8 cellular contexts compared by ENCODE assay signal in the genomic region with DNA sequence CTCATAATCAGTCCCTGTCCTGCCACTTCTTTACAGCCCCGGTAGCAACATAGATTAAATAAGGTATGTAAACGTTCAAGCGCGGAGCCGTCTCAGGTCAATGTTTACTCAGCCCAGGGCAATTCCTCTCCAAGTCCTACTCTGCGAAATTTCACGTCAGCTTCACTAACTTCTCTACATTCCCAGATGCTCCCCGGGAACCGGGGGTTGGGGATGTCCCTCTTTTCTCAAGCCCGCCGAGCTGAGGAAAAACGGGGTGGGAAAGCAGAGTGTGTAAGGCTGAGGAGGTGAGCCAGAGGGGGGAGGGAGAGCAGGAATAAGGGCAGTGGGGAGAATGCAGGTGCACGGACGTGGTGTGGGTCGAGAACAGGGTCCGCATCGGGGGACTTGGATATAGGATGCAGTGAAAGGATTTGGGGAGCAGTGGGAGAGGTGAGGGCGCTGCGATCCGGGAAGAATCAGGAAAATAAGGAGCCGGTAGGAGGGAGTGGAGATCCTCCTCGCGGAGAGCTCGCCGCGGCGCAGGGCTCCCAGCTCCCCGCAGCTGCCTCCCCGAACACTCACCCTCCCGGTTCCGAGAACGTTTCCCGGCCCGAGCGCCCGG. TPM values are rescaled to one million over a fixed set of nuclear protein-coding genes. Genes with fewer than 3 reads are reported as not detected.
A peak's percentile ranks its signal among the peaks of the same experiment; 100 is the strongest.
DNase-seq lines count a peak whose midpoint lies in the region; TF ChIP-seq lines count a peak whose summit lies in the region.

No MANE protein-coding gene starts in this region.

- H3K4me1 ChIP-seq in GM23248 (ENCODE audit: insufficient read depth) (peaks cover 15% of the 10 kb centered on the region), SK-N-SH (ENCODE audit: control insufficient read depth in 1 of 2, insufficient read depth in 2 of 2, low read depth in 1 of 2, low read length in 1 of 2) (peaks cover 8 to 20% of the 10 kb centered on the region in 2 experiments; a peak in 3 of 4 replicates), ectodermal cell (ENCODE audit: control insufficient read depth, insufficient read depth, low read length) (peaks cover 12% of the 10 kb centered on the region), mononuclear cell (ENCODE audit: insufficient read depth, low read length) (peaks cover 38% of the 10 kb centered on the region), urinary bladder (ENCODE audit: insufficient read depth) (no peaks in the 10 kb centered on the region)

- no peaks in the 10 kb centered on the region for H3K27me3 ChIP-seq in GM23248 (replicated peaks; ENCODE audit: insufficient read depth)
- no peaks in the 10 kb centered on the region for H3K27me3 ChIP-seq in SK-N-SH (ENCODE audit: insufficient read depth)
- peaks cover 52% of the 10 kb centered on the region for H3K27me3 ChIP-seq in ectodermal cell (ENCODE audit: control insufficient read depth, insufficient read depth, low read length, poor library complexity, severe bottlenecking)
- H3K27me3 ChIP-seq in mononuclear cell (ENCODE audit: insufficient read depth, low read length): no peaks in the 10 kb centered on the region

- CTCF ChIA-PET in SK-N-SH (lab: Yijun Ruan, JAX): interaction anchor here (1.1 to 2.1 kb wide), 8 partner anchors 23 to 391 kb away, joined by 3 to 9 read pairs (median 4); partner anchors contain the start of gene DYNLRB1

- peak overlapping the region; percentile 87 for H3K27ac ChIP-seq in 22Rv1
- H3K27ac ChIP-seq in GM23248: peak overlapping the region; percentile 95
- H3K27ac ChIP-seq in SK-N-SH (ENCODE audit: low read depth in 2 of 2, low read length in 1 of 2): peak overlapping the region; percentile 83 to 86; a peak in 3 of 4 replicates
- peak overlapping the region; percentile 98 for H3K27ac ChIP-seq in ectodermal cell (ENCODE audit: insufficient read depth, low read depth, low read length, poor library complexity, severe bottlenecking)
- peak overlapping the region; percentile 66 for H3K27ac ChIP-seq in urinary bladder (ENCODE audit: low read depth)

- TF ChIP-seq CTCF in 22Rv1 (IDR thresholded peaks at IDR 0.05): no peak
- 0 out of 2 replicates have a peak, but pooled peaks have one; percentile 7 for TF ChIP-seq CTCF in SK-N-SH (IDR thresholded peaks at IDR 0.05)
- TF ChIP-seq CTCF in GM10266 (IDR thresholded peaks at IDR 0.05; ENCODE audit: control insufficient read depth, insufficient read depth, low read depth, missing control alignments): no peak

- no peak for TF ChIP-seq RAD21 in SK-N-SH (IDR thresholded peaks at IDR 0.05; ENCODE audit: low read length)

- no peaks in the 10 kb centered on the region for H3K36me3 ChIP-seq in GM23248 (ENCODE audit: low read depth)
- peaks cover 0 to 4% of the 10 kb centered on the region in 2 experiments for H3K36me3 ChIP-seq in SK-N-SH (replicated peaks in 1 of 2; ENCODE audit: control insufficient read depth in 1 of 2, insufficient read depth in 2 of 2, low read length in 1 of 2)
- H3K36me3 ChIP-seq in ectodermal cell (ENCODE audit: control insufficient read depth, insufficient read depth, low read length): no peaks in the 10 kb centered on the region
- H3K36me3 ChIP-seq in urinary bladder (ENCODE audit: insufficient read depth): no peaks in the 10 kb centered on the region

- H3K4me2 ChIP-seq in GM23248 (ENCODE audit: unreplicated experiment) (peak overlapping the region; percentile 94), SK-N-SH (peak overlapping the region; percentile 89)

- H3K9ac ChIP-seq in GM23248: peak overlapping the region; percentile 100
- H3K9ac ChIP-seq in SK-N-SH: peak overlapping the region; percentile 98

- H3K9me2 ChIP-seq in GM23248 (ENCODE audit: insufficient read depth): no peaks in the 10 kb centered on the region
- no peaks in the 10 kb centered on the region for H3K9me2 ChIP-seq in SK-N-SH

- in situ Hi-C loops in GM23248 (cut with MboI): loop anchor here (25.0 kb wide), 1 partner anchor 391 kb away; the partner anchor contains the start of gene AHCY

- H3F3A ChIP-seq in GM23248 (ENCODE audit: insufficient read depth) (peaks cover 9% of the 10 kb centered on the region; the same call in 1 of the 2 replicates), SK-N-SH (replicated peaks; ENCODE audit: insufficient read depth) (peaks cover 17% of the 10 kb centered on the region)

- H3K4me3 ChIP-seq in GM23248: peak overlapping the region; percentile 88
- H3K4me3 ChIP-seq in SK-N-SH (ENCODE audit: low read depth in 2 of 2, low read length in 1 of 2): peak overlapping the region; percentile 84 to 92
- H3K4me3 ChIP-seq in ectodermal cell (ENCODE audit: insufficient read depth, low read depth, low read length): peak overlapping the region; percentile 81
- H3K4me3 ChIP-seq in mononuclear cell (ENCODE audit: low read length): peak overlapping the region; percentile 63
- H3K4me3 ChIP-seq in urinary bladder (ENCODE audit: low read depth, low read length): peak overlapping the region; percentile 83

- DNase-seq in GM23248 (peak; percentile 58), SK-N-SH (peak; percentile 60), GM19238 (ENCODE audit: insufficient read length, low spot score) (no peak), GM10266 (ENCODE audit: extremely low spot score) (no peak)

- H3K9me3 ChIP-seq in GM23248 (ENCODE audit: low read depth) (no peaks in the 10 kb centered on the region), SK-N-SH (no peaks in the 10 kb centered on the region), ectodermal cell (ENCODE audit: control insufficient read depth, low read length) (no peaks in the 10 kb centered on the region), mononuclear cell (ENCODE audit: low read depth, low read length) (no peaks in the 10 kb centered on the region)

- H4K20me1 ChIP-seq in GM23248 (ENCODE audit: insufficient read depth) (no peaks in the 10 kb centered on the region), SK-N-SH (ENCODE audit: insufficient read depth) (no peaks in the 10 kb centered on the region)

- POLR2A ChIA-PET in SK-N-SH (lab: Yijun Ruan, JAX): interaction anchor here (0.6 to 1.6 kb wide), 7 partner anchors 10 to 1357 kb away, joined by 3 to 14 read pairs (median 4); partner anchors contain the start of genes MAP1LC3A and PIGU

- 4 to 10% methylated on average over 19 to 36 of the region's 36 CpGs for WGBS in GM23248 (ENCODE audit: low coverage in 1 of 2, low lambda C conversion rate in 2 of 2, missing lambda C conversion rate in 2 of 2), 2 experiments
- WGBS in SK-N-SH (ENCODE audit: low lambda C conversion rate): 2% methylated on average over 29 of the region's 36 CpGs
- WGBS in ectodermal cell, 2 experiments: 2 to 3% methylated on average over 32 to 36 of the region's 36 CpGs
- WGBS in urinary bladder: under 1% methylated on average over 36 of the region's 36 CpGs

- H2AFZ ChIP-seq in GM23248 (peak overlapping the region; percentile 88), SK-N-SH (ENCODE audit: low read depth) (peak overlapping the region; percentile 89)

- H3K79me2 ChIP-seq in GM23248 (ENCODE audit: insufficient read depth) (no peaks in the 10 kb centered on the region), SK-N-SH (ENCODE audit: insufficient read depth) (no peaks in the 10 kb centered on the region)

- TF ChIP-seq EP300 in SK-N-SH (IDR thresholded peaks at IDR 0.05; ENCODE audit: borderline replicate concordance in 1 of 2, low read depth in 1 of 2, low read length in 1 of 2): no peak

TF ChIP-seq in SK-N-SH, 30 proteins besides CTCF, POLR2A, EP300 and RAD21:
- no peak; the same call in 1 of the 2 replicates for TF ChIP-seq MAX (IDR thresholded peaks at IDR 0.05; ENCODE audit: low read depth)
- TF ChIP-seq GABPA (IDR thresholded peaks at IDR 0.05; ENCODE audit: low read depth): no peak
- TF ChIP-seq, protein P1, sequence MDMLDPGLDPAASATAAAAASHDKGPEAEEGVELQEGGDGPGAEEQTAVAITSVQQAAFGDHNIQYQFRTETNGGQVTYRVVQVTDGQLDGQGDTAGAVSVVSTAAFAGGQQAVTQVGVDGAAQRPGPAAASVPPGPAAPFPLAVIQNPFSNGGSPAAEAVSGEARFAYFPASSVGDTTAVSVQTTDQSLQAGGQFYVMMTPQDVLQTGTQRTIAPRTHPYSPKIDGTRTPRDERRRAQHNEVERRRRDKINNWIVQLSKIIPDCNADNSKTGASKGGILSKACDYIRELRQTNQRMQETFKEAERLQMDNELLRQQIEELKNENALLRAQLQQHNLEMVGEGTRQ (IDR thresholded peaks at IDR 0.05; ENCODE audit: borderline replicate concordance, low read depth, low read length): no peak
TF ChIP-seq in SK-N-SH: peak in this region for 0.

RNA-seq across cellular contexts. Expression of gene TP53INP2, which starts 0.5 kb away (rescaled TPM):
- 2.4 and 3.9 TPM in 2 replicates for total RNA-seq in GM23248 (2014; rRNA removed; shearing (Covaris generic))
- 4.4 and 4.9 TPM in 2 replicates for polyA plus RNA-seq in GM23248 (2016; fragmentation: Nextera tagmentation; extraction: Ambion mirVana)
- polyA plus RNA-seq in SK-N-SH (2012; rRNA removed): 4.9 and 6.4 TPM in 2 replicates
- polyA plus RNA-seq in SK-N-SH (2012; cell fraction: cytosol; rRNA removed): 6.0 and 7.1 TPM in 2 replicates
- polyA plus RNA-seq in SK-N-SH (2012; cell fraction: nucleus; rRNA removed): 13.3 and 21.4 TPM in 2 replicates
- polyA plus RNA-seq in ectodermal cell (2013, experiment 1 of 4): 7.9 TPM
- polyA plus RNA-seq in ectodermal cell (2013, experiment 2 of 4): 7.5 TPM
- 6.0 TPM for polyA plus RNA-seq in ectodermal cell (2013, experiment 3 of 4)
- 7.0 TPM for polyA plus RNA-seq in ectodermal cell (2013, experiment 4 of 4)
- total RNA-seq in mononuclear cell: 7.7 TPM
- total RNA-seq in urinary bladder: 5.8 TPM
- 47.1 TPM for polyA plus RNA-seq in urinary bladder

RNA-seq across cellular contexts. Expression of gene PIGU, which starts 26.8 kb away (rescaled TPM):
- 12.5 and 21.6 TPM in 2 replicates for total RNA-seq in GM23248 (2014; rRNA removed; shearing (Covaris generic))
- polyA plus RNA-seq in GM23248 (2016; fragmentation: Nextera tagmentation; extraction: Ambion mirVana) (19.7 and 21.2 TPM in 2 replicates), SK-N-SH (2012; rRNA removed) (40.3 and 49.3 TPM in 2 replicates), urinary bladder (19.1 TPM)
- polyA plus RNA-seq in SK-N-SH (2012; cell fraction: cytosol; rRNA removed): 38.3 and 46.8 TPM in 2 replicates
- polyA plus RNA-seq in SK-N-SH (2012; cell fraction: nucleus; rRNA removed): 16.2 and 29.8 TPM in 2 replicates
- 49.6 TPM for polyA plus RNA-seq in ectodermal cell (2013, experiment 1 of 4)
- polyA plus RNA-seq in ectodermal cell (2013, experiment 2 of 4): 47.4 TPM
- 46.2 TPM for polyA plus RNA-seq in ectodermal cell (2013, experiment 3 of 4)
- polyA plus RNA-seq in ectodermal cell (2013, experiment 4 of 4): 49.8 TPM
- total RNA-seq in mononuclear cell (4.3 TPM), urinary bladder (17.3 TPM)

Comparison
In these comparisons a context has a peak if more than half of its experiments do, and no peak if none do; other contexts are left out.
1. DNase-seq: peak in GM23248 (single experiment) and SK-N-SH (single experiment); none in GM19238 (single experiment) and GM10266 (single experiment).
2. Peak in every context shown above with its lines, with median percentiles within 50 percentile points of each other: H3K27ac ChIP-seq and H3K4me3 ChIP-seq.